Comparison of ENCODE assay signal across 8 cellular contexts in the genomic region with DNA sequence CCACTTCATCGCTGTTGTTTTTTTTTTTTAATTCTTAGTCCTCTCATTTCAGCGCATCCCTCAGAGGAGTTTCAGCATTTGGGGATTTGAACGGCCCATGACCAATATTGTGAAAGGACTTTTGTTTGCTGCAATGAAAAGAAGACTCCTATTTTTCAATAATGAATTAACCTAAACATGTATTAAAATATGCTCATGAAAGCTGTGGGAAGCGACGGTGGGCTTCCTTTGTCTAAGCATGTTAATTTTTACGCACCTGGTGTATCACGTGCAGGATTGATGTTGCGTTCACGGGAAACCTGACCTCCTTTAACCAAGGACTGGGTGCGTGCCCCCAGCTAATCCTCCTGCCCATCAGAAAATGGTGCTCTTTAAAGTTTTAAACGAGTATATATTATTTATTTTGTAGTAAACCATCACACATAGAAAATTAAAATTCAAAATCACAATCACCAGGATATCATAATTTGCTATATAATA. TPM values are rescaled to one million over a fixed set of nuclear protein-coding genes. Genes with fewer than 3 reads are reported as not detected.
A peak's percentile ranks its signal among the peaks of the same experiment; 100 is the strongest.
DNase-seq lines count a peak whose midpoint lies in the region; ATAC-seq and TF ChIP-seq lines count a peak whose summit lies in the region.

No MANE protein-coding gene starts in this region.

- no peaks in the 10 kb centered on the region for H4K20me1 ChIP-seq in GM23248 (ENCODE audit: insufficient read depth)

- no peak overlapping the region for H3K27ac ChIP-seq in GM23248

- H3K4me3 ChIP-seq in GM23248, result peak overlapping the region; percentile 88
- peak overlapping the region; percentile 66 for H3K4me3 ChIP-seq in astrocyte of the spinal cord (ENCODE audit: low read depth, low read length)
- H3K4me3 ChIP-seq in mucosa of descending colon, result peak overlapping the region; percentile 30

- DNase-seq in AG08396 (ENCODE audit: low spot score) (peak; percentile 28), GM23248 (no peak), astrocyte of the spinal cord (ENCODE audit: low read depth, low spot score) (peak; percentile 12), mucosa of descending colon (no peak), NOMO-1 treated with DMSO at 0.1 percent for 48 hours (lab: John Stamatoyannopoulos, UW; ENCODE audit: unreplicated experiment) (no peak), ACHN (no peak)
- DNase-seq in activated CD4-positive, CD25-positive, alpha-beta regulatory T cell treated with anti-CD3 and anti-CD28 coated beads, Interleukin-2, amount 50 U/mL, for 72 hours, result no peak

- H3K27me3 ChIP-seq in GM23248 (replicated peaks; ENCODE audit: insufficient read depth), result peaks cover 8% of the 10 kb centered on the region; the same call in 1 of the 2 replicates

- peaks cover 11% of the 10 kb centered on the region for H3F3A ChIP-seq in GM23248 (ENCODE audit: insufficient read depth)

- WGBS in GM23248 (ENCODE audit: low coverage in 1 of 2, low lambda C conversion rate in 2 of 2, missing lambda C conversion rate in 2 of 2), 2 experiments, result 47 to 49% methylated on average over 11 of the region's 11 CpGs

- peaks cover 10% of the 10 kb centered on the region for H3K4me1 ChIP-seq in GM23248 (ENCODE audit: insufficient read depth)
- no peaks in the 10 kb centered on the region for H3K4me1 ChIP-seq in mucosa of descending colon (ENCODE audit: low read depth)

- H3K36me3 ChIP-seq in GM23248 (ENCODE audit: low read depth) (no peaks in the 10 kb centered on the region), mucosa of descending colon (ENCODE audit: low read depth) (no peaks in the 10 kb centered on the region)

- TF ChIP-seq CTCF in astrocyte of the spinal cord (IDR thresholded peaks at IDR 0.05; ENCODE audit: low read depth, low read length) (no peak), mucosa of descending colon (IDR thresholded peaks at IDR 0.05) (no peak)

- intact Hi-C loops in mucosa of descending colon (cut with DNase I, micrococcal nuclease), result loop anchor here (5.0 to 10.0 kb wide), 2 partner anchors 123 to 125 kb away; no protein-coding TSS in a partner anchor

- ATAC-seq in mucosa of descending colon (no peak), GM19467 (IDR thresholded peaks at IDR 0.05; ENCODE audit: unreplicated experiment) (no peak)

- in situ Hi-C loops in GM23248 (cut with MboI), result no loop called here
- in situ Hi-C loops in astrocyte of the spinal cord (cut with HindIII; ENCODE audit: low sequenced_read_pairs), result no loop called here
- in situ Hi-C loops in ACHN (cut with HindIII; ENCODE audit: low pct_ligation_motif_present, low pct_unique_long_range_greater_than_20kb, low sequenced_read_pairs), result no loop called here

- peak overlapping the region; percentile 83 for H3K9ac ChIP-seq in GM23248

- no peaks in the 10 kb centered on the region for H3K9me2 ChIP-seq in GM23248 (ENCODE audit: insufficient read depth)

- H2AFZ ChIP-seq in GM23248, result peak overlapping the region; percentile 97

- H3K4me2 ChIP-seq in GM23248 (ENCODE audit: unreplicated experiment), result peak overlapping the region; percentile 79

- H3K79me2 ChIP-seq in GM23248 (ENCODE audit: insufficient read depth), result no peaks in the 10 kb centered on the region

- H3K9me3 ChIP-seq in GM23248 (ENCODE audit: low read depth) (no peaks in the 10 kb centered on the region), mucosa of descending colon (no peaks in the 10 kb centered on the region)

RNA-seq across cellular contexts. Expression of gene CCDC110, which starts 0.6 kb away (rescaled TPM):
- total RNA-seq in GM23248 (2014; rRNA removed; shearing (Covaris generic)), result 0.22 and 0.38 TPM in 2 replicates
- polyA plus RNA-seq in GM23248 (2016; fragmentation: Nextera tagmentation; extraction: Ambion mirVana), result 0.13 and 0.44 TPM in 2 replicates
- 1 to 10 TPM in 2 of 3 donors, under 1 TPM in 1; 0.69 to 5.4 (median 1.8) TPM for total RNA-seq in mucosa of descending colon

RNA-seq across cellular contexts. Expression of gene UFSP2, which starts 46.3 kb away (rescaled TPM):
- total RNA-seq in GM23248 (2014; rRNA removed; shearing (Covaris generic)), result 25.6 and 27.9 TPM in 2 replicates
- polyA plus RNA-seq in GM23248 (2016; fragmentation: Nextera tagmentation; extraction: Ambion mirVana), result 26.8 and 33.0 TPM in 2 replicates
- 10 to 100 TPM; 19.3 to 32.9 (median 20.2) TPM for total RNA-seq in mucosa of descending colon

Comparison
In these comparisons a context has a peak if more than half of its experiments do, and no peak if none do; other contexts are left out.
1. DNase-seq: peak in AG08396 (single experiment) and astrocyte of the spinal cord (single experiment); none in GM23248 (single experiment), mucosa of descending colon (0 of 3), NOMO-1 treated with DMSO at 0.1 percent for 48 hours (single experiment), ACHN (single experiment) and activated CD4-positive, CD25-positive, alpha-beta regulatory T cell treated with anti-CD3 and anti-CD28 coated beads, Interleukin-2, amount 50 U/mL, for 72 hours (single experiment).
2. H3K4me3 ChIP-seq: peak in every context shown above with its lines; median percentile 88 in GM23248; 66 in astrocyte of the spinal cord; 30 in mucosa of descending colon.